ENCODE assay signal across 1 cellular context in the genomic region with DNA sequence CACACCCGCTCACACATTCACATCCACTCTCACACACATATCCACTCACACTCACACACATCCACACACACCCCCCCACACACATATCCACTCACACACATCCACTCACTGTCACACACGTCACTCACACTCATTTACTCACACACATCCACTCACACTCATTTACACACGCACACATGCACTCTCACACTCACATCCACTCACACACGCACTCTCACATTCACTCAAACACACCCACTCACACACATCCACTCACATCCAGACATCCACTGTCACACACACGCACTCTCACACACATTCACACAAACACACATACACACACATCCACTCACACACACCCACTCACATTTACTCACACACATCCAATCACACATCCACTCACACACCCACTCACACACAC.
TF ChIP-seq lines count a peak whose summit lies in the region.

No MANE protein-coding gene starts in this region.

TF ChIP-seq in SK-N-SH, 30 proteins besides CTCF, POLR2A, EP300 and RAD21 (continued from another document):
- TF ChIP-seq, protein P1, sequence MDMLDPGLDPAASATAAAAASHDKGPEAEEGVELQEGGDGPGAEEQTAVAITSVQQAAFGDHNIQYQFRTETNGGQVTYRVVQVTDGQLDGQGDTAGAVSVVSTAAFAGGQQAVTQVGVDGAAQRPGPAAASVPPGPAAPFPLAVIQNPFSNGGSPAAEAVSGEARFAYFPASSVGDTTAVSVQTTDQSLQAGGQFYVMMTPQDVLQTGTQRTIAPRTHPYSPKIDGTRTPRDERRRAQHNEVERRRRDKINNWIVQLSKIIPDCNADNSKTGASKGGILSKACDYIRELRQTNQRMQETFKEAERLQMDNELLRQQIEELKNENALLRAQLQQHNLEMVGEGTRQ (IDR thresholded peaks at IDR 0.05; ENCODE audit: borderline replicate concordance, low read depth, low read length) = no peak
- TF ChIP-seq SIN3A (IDR thresholded peaks at IDR 0.05; ENCODE audit: borderline replicate concordance, low read depth, low read length) (no peak), GABPA (IDR thresholded peaks at IDR 0.05; ENCODE audit: low read depth) (no peak), RCOR1 (IDR thresholded peaks at IDR 0.05; ENCODE audit: low read length) (no peak)
